ENCODE assay signal across 17 cellular contexts in the genomic region with DNA sequence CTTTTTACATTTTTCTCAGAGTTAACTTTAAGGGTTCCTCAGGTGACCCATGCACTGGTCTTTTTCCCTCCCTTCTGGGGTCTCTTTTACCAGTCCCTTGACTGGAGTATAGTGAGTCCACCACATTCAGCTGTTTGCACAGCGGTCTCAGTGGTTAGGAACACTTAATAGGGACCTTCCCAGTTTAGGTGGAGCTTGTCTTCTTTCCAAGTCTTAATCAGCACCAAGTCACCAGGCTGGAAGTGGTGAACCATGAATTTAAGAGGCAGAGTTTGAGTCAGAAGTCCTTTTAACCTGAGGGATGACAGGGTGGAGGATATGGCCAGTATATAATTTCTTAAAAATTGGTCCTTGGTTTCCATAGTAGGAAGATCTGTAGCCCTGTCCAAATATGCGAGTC.
DNase-seq lines count a peak whose midpoint lies in the region; ATAC-seq, FAIRE-seq and TF ChIP-seq lines count a peak whose summit lies in the region.
"Had no signal": no experiment of that assay in that cellular context is flagged by ENCODE, and none has a peak within 500 bp of the region (broad histone marks: within the 10 kb centered on the region; RNA-seq: fewer than 3 reads in every experiment).

No MANE protein-coding gene starts in this region.

- H2BK120ac ChIP-seq in IMR-90 (ENCODE audit: low read depth, low read length) = no peak overlapping the region

- dilution Hi-C loops in IMR-90 (cut with HindIII; ENCODE audit: low sequenced_read_pairs, unreplicated experiment) = no loop called here

- H4K91ac ChIP-seq in IMR-90 (ENCODE audit: insufficient read depth, low read depth, low read length) = no peak overlapping the region

- no peaks in the 10 kb centered on the region for H3K4me1 ChIP-seq in IMR-90 (ENCODE audit: control insufficient read depth, insufficient read depth, low read length)
- H3K4me1 ChIP-seq in astrocyte (ENCODE audit: insufficient read depth, low read length) = peaks cover 11% of the 10 kb centered on the region
- H3K4me1 ChIP-seq: Caco-2, Peyer's patch had no signal

- CTCF ChIA-PET in IMR-90 (lab: Yijun Ruan, JAX) = no interaction called here

- no peak overlapping the region for H3K56ac ChIP-seq in IMR-90 (ENCODE audit: extremely low read depth, insufficient read depth, low read length)

- H4K5ac ChIP-seq in IMR-90 (ENCODE audit: low read depth, low read length) = no peak overlapping the region

- H3K4me3 ChIP-seq in IMR-90 (ENCODE audit: insufficient read depth, low read depth, low read length) (no peak overlapping the region), astrocyte (ENCODE audit: insufficient read depth, low read depth, low read length) (no peak overlapping the region)
- H3K4me3 ChIP-seq: Peyer's patch had no signal

- intact Hi-C loops in IMR-90 (cut with micrococcal nuclease) = no loop called here

- TF ChIP-seq RAD21 in IMR-90 (IDR thresholded peaks at IDR 0.05; ENCODE audit: low read length) = no peak

- TF ChIP-seq CTCF in IMR-90 (conservative IDR thresholded peaks at IDR 0.05; ENCODE audit: low read depth, low read length) (no peak), astrocyte (IDR thresholded peaks at IDR 0.05; ENCODE audit: insufficient read depth, low read depth, low read length) (no peak)

- no peaks in the 10 kb centered on the region for H3K36me3 ChIP-seq in IMR-90 (ENCODE audit: control insufficient read depth, insufficient read depth, low read length)
- no peaks in the 10 kb centered on the region for H3K36me3 ChIP-seq in astrocyte (ENCODE audit: insufficient read depth, low read length)
- H3K36me3 ChIP-seq: Peyer's patch had no signal

- in situ Hi-C loops in IMR-90 (cut with MboI; ENCODE audit: low sequenced_read_pairs) = no loop called here

- POLR2A ChIA-PET in IMR-90 (lab: Charles Lee; ENCODE audit: unreplicated experiment) = no interaction called here

- no peaks in the 10 kb centered on the region for H4K20me1 ChIP-seq in IMR-90 (ENCODE audit: insufficient read depth, low read length)
- H4K20me1 ChIP-seq in astrocyte (ENCODE audit: insufficient read depth, low read length) = no peaks in the 10 kb centered on the region

- H4K8ac ChIP-seq in IMR-90 (ENCODE audit: low read depth in 2 of 2, low read length in 2 of 2) = no peak overlapping the region

- H3K9ac ChIP-seq in IMR-90 (ENCODE audit: low read depth, low read length) = no peak overlapping the region
- H3K9ac ChIP-seq in astrocyte (ENCODE audit: low read length) = no peak overlapping the region

- H3K79me2 ChIP-seq in astrocyte (ENCODE audit: insufficient read depth, low read length) = no peaks in the 10 kb centered on the region

- H3K4me2 ChIP-seq in IMR-90 (ENCODE audit: low read depth, low read length) (no peak overlapping the region), astrocyte (ENCODE audit: low read length) (peak overlapping the region; percentile 66)

- H3K9me3 Mint-ChIP-seq in astrocyte (ENCODE audit: unreplicated experiment) = peaks cover 9% of the 10 kb centered on the region
- H3K9me3 Mint-ChIP-seq in stimulated activated memory B cell treated with anti-CD40 and anti-IgM and Interleukin-4, amounts not matched to agents 10 μg/mL and 1 μg/mL and 100 μg/mL, for 72 hours = peaks cover 3% of the 10 kb centered on the region

- no peak overlapping the region for H2BK20ac ChIP-seq in IMR-90 (ENCODE audit: low read depth, low read length)

- H3K23ac ChIP-seq in IMR-90 (ENCODE audit: low read depth, low read length) = no peak overlapping the region

- no peaks in the 10 kb centered on the region for H3K27me3 ChIP-seq in IMR-90 (ENCODE audit: control insufficient read depth, insufficient read depth, low read length)
- no peaks in the 10 kb centered on the region for H3K27me3 ChIP-seq in astrocyte (ENCODE audit: insufficient read depth, low read length)
- H3K27me3 ChIP-seq: Peyer's patch had no signal

- no peaks in the 10 kb centered on the region for H3K27me3 Mint-ChIP-seq in astrocyte (ENCODE audit: low read depth, unreplicated experiment)
- H3K27me3 Mint-ChIP-seq in stimulated activated memory B cell treated with anti-CD40 and anti-IgM and Interleukin-4, amounts not matched to agents 10 μg/mL and 1 μg/mL and 100 μg/mL, for 72 hours = no peaks in the 10 kb centered on the region
- H3K27me3 Mint-ChIP-seq: CD4-positive, CD25-positive, alpha-beta regulatory T cell had no signal

- no peaks in the 10 kb centered on the region for H3K9me1 ChIP-seq in IMR-90 (ENCODE audit: insufficient read depth, low read length)

- ATAC-seq in IMR-90 (ENCODE audit: low read depth) = no peak
- ATAC-seq in stimulated activated memory B cell treated with anti-CD40 and anti-IgM and Interleukin-4, amounts not matched to agents 10 μg/mL and 1 μg/mL and 100 μg/mL, for 72 hours = no peak

- H2AK5ac ChIP-seq in IMR-90 (ENCODE audit: low read depth, low read length) = no peak overlapping the region

- no peak for TF ChIP-seq POLR2A in IMR-90 (IDR thresholded peaks at IDR 0.05; ENCODE audit: low read depth, low read length)

- H3K18ac ChIP-seq in IMR-90 (ENCODE audit: low read depth, low read length) = no peak overlapping the region

- no peak overlapping the region for H3K4me3 Mint-ChIP-seq in astrocyte (ENCODE audit: unreplicated experiment)
- no peak overlapping the region for H3K4me3 Mint-ChIP-seq in stimulated activated memory B cell treated with anti-CD40 and anti-IgM and Interleukin-4, amounts not matched to agents 10 μg/mL and 1 μg/mL and 100 μg/mL, for 72 hours
- H3K4me3 Mint-ChIP-seq: B cell; CD4-positive, CD25-positive, alpha-beta regulatory T cell had no signal

- no CpG with 5 or more reads among the region's 2 CpGs for WGBS in IMR-90 (ENCODE audit: extremely low coverage in 2 of 2, insufficient read length in 1 of 2), 2 experiments

- no TSS peak for BruUV-seq in IMR-90 (replicated peaks; lab: Mats Ljungman, UMichigan)

- no peaks in the 10 kb centered on the region for H3K79me1 ChIP-seq in IMR-90 (ENCODE audit: low read depth in 1 of 2, low read length in 2 of 2)

- H2BK15ac ChIP-seq in IMR-90 (ENCODE audit: low read depth, low read length) = no peak overlapping the region

- H3K4ac ChIP-seq in IMR-90 (ENCODE audit: low read depth, low read length) = no peak overlapping the region

- no peak for FAIRE-seq in astrocyte (lab: Jason Lieb, UNC)

- no peak overlapping the region for H3K14ac ChIP-seq in IMR-90 (replicated peaks; ENCODE audit: low read depth, low read length)

- H3K27ac Mint-ChIP-seq in astrocyte (ENCODE audit: unreplicated experiment) = no peak overlapping the region
- no peak overlapping the region for H3K27ac Mint-ChIP-seq in stimulated activated memory B cell treated with anti-CD40 and anti-IgM and Interleukin-4, amounts not matched to agents 10 μg/mL and 1 μg/mL and 100 μg/mL, for 72 hours
- H3K27ac Mint-ChIP-seq: B cell; CD4-positive, CD25-positive, alpha-beta regulatory T cell had no signal

- peak; percentile 19 for DNase-seq in IMR-90
- peak; percentile 48 for DNase-seq in astrocyte (ENCODE audit: low read depth)
- peak; percentile 9 for DNase-seq in iris pigment epithelial cell (ENCODE audit: low read depth)
- no peak for DNase-seq in NCI-H2107 (lab: John Stamatoyannopoulos, UW)
- DNase-seq in NOMO-1 (lab: John Stamatoyannopoulos, UW; ENCODE audit: unreplicated experiment in 2 of 2) = no peak
- DNase-seq in inferior parietal cortex (ENCODE audit: extremely low spot score) = no peak
- DNase-seq: Caco-2; CD4-positive, CD25-positive, alpha-beta regulatory T cell; H7; MV-4-11; NCI-H1417 treated with DMSO at 0.1 percent for 48 hours; NCI-H1930; NCI-H524; Peyer's patch; SHP77 treated with DMSO at 0.1 percent for 48 hours had no signal

- H3K27ac ChIP-seq in IMR-90 (ENCODE audit: insufficient read depth, low read length) (no peak overlapping the region), astrocyte (ENCODE audit: low read depth, low read length) (no peak overlapping the region)
- H3K27ac ChIP-seq: Peyer's patch had no signal

- H3K36me3 Mint-ChIP-seq in astrocyte (ENCODE audit: low read depth, unreplicated experiment) = no peaks in the 10 kb centered on the region
- no peaks in the 10 kb centered on the region for H3K36me3 Mint-ChIP-seq in stimulated activated memory B cell treated with anti-CD40 and anti-IgM and Interleukin-4, amounts not matched to agents 10 μg/mL and 1 μg/mL and 100 μg/mL, for 72 hours
- H3K36me3 Mint-ChIP-seq: CD4-positive, CD25-positive, alpha-beta regulatory T cell had no signal

- no peaks in the 10 kb centered on the region for H3K4me1 Mint-ChIP-seq in astrocyte (ENCODE audit: low read depth, unreplicated experiment)
- no peaks in the 10 kb centered on the region for H3K4me1 Mint-ChIP-seq in stimulated activated memory B cell treated with anti-CD40 and anti-IgM and Interleukin-4, amounts not matched to agents 10 μg/mL and 1 μg/mL and 100 μg/mL, for 72 hours
- H3K4me1 Mint-ChIP-seq: B cell; CD4-positive, CD25-positive, alpha-beta regulatory T cell had no signal

- H2BK5ac ChIP-seq in IMR-90 (ENCODE audit: low read depth, low read length, poor library complexity, severe bottlenecking) = no peak overlapping the region

- H2AFZ ChIP-seq in IMR-90 (replicated peaks; ENCODE audit: low read length, poor library complexity) (no peak overlapping the region), astrocyte (ENCODE audit: low read depth, low read length) (no peak overlapping the region)

- H3K9me3 ChIP-seq in IMR-90 (ENCODE audit: control insufficient read depth, insufficient read depth, low read length) (no peaks in the 10 kb centered on the region), astrocyte (ENCODE audit: insufficient read depth, low read depth, low read length) (no peaks in the 10 kb centered on the region)
- H3K9me3 ChIP-seq: Peyer's patch had no signal

- H2AK9ac ChIP-seq in IMR-90 (replicated peaks; ENCODE audit: low read depth, low read length, poor library complexity) = no peak overlapping the region

TF ChIP-seq in IMR-90, 13 proteins besides CTCF, POLR2A, EP300 and RAD21 (continues in another document):
- TF ChIP-seq BHLHE40 (IDR thresholded peaks at IDR 0.05; ENCODE audit: low read depth, low read length) (no peak), FOS (IDR thresholded peaks at IDR 0.05; ENCODE audit: low read depth, low read length) (no peak)
- TF ChIP-seq, protein P1, sequence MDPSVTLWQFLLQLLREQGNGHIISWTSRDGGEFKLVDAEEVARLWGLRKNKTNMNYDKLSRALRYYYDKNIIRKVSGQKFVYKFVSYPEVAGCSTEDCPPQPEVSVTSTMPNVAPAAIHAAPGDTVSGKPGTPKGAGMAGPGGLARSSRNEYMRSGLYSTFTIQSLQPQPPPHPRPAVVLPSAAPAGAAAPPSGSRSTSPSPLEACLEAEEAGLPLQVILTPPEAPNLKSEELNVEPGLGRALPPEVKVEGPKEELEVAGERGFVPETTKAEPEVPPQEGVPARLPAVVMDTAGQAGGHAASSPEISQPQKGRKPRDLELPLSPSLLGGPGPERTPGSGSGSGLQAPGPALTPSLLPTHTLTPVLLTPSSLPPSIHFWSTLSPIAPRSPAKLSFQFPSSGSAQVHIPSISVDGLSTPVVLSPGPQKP (IDR thresholded peaks at IDR 0.05; ENCODE audit: borderline replicate concordance, low read depth, low read length) = no peak

Comparison
In these comparisons a context has a peak if more than half of its experiments do, and no peak if none do; other contexts are left out.
1. DNase-seq: peak in IMR-90 (single experiment), astrocyte (single experiment) and iris pigment epithelial cell (single experiment); none in NCI-H2107 (single experiment), NOMO-1 (0 of 2) and inferior parietal cortex (single experiment).